ENCODE assay signal across 10 cellular contexts in genomic region chr7:76063525-76063924, GRCh38. TPM values are rescaled to one million over a fixed set of nuclear protein-coding genes. Genes with fewer than 3 reads are reported as not detected.
DNase-seq lines count a peak whose midpoint lies in the region; TF ChIP-seq lines count a peak whose summit lies in the region.
"Had no signal": no experiment of that assay in that cellular context is flagged by ENCODE, and none has a peak within 500 bp of the region (broad histone marks: within the 10 kb centered on the region; RNA-seq: fewer than 3 reads in every experiment).

No MANE protein-coding gene starts in this region.

- TF ChIP-seq EP300 in stomach (IDR thresholded peaks at IDR 0.05), result no peak

- H3K36me3 ChIP-seq in esophagus squamous epithelium (peaks cover 54 to 95% (median 66%) of the 10 kb centered on the region in 3 donors), stomach (peaks cover 85 to 94% (median 93%) of the 10 kb centered on the region in 4 donors), A673 (ENCODE audit: insufficient read depth, low read length, poor library complexity, severe bottlenecking) (peaks cover 84% of the 10 kb centered on the region)

- no peak overlapping the region for H3K4me3 ChIP-seq in esophagus squamous epithelium
- H3K4me3 ChIP-seq in stomach, result no peak overlapping the region
- H3K4me3 ChIP-seq in A673 (ENCODE audit: low read depth, low read length, poor library complexity, severe bottlenecking), result no peak overlapping the region

- no peak overlapping the region for H3K27ac Mint-ChIP-seq in nephron progenitor cell
- H3K27ac Mint-ChIP-seq: activated naive CD8-positive, alpha-beta T cell treated with anti-CD3 and anti-CD28 coated beads, Interleukin-2, amount 50 U/mL, for 24 hours had no signal

- H3K4me1 ChIP-seq in esophagus squamous epithelium (peaks cover 0 to 28% (median 3%) of the 10 kb centered on the region in 3 donors), stomach (peaks cover 0 to 25% (median 15%) of the 10 kb centered on the region in 4 donors), A673 (ENCODE audit: insufficient read depth, low read length, poor library complexity, severe bottlenecking) (no peaks in the 10 kb centered on the region)
- H3K4me1 ChIP-seq: parathyroid adenoma had no signal

- H3K27ac ChIP-seq in esophagus squamous epithelium, result peak overlapping the region in 3 of 4 donors; percentile 3 to 56 (median 54)
- H3K27ac ChIP-seq in stomach, result no peak overlapping the region
- H3K27ac ChIP-seq in A673 (ENCODE audit: low read depth, low read length, poor library complexity, severe bottlenecking), result no peak overlapping the region
- H3K27ac ChIP-seq: parathyroid adenoma had no signal

- no peak for TF ChIP-seq CTCF in esophagus squamous epithelium (IDR thresholded peaks at IDR 0.05)
- TF ChIP-seq CTCF in stomach (IDR thresholded peaks at IDR 0.05), result no peak
- no peak for TF ChIP-seq CTCF in nephron progenitor cell (IDR thresholded peaks at IDR 0.05)
- no peak for TF ChIP-seq CTCF in A673 (conservative IDR thresholded peaks at IDR 0.05; ENCODE audit: low read depth, low read length)

- no peak for TF ChIP-seq POLR2A in esophagus squamous epithelium (IDR thresholded peaks at IDR 0.05)
- no peak for TF ChIP-seq POLR2A in stomach (IDR thresholded peaks at IDR 0.05)

- 50% methylated on average over 2 of the region's 14 CpGs; no CpG with 5 or more reads in 1 of the 2 donors for WGBS in esophagus squamous epithelium, 2 donors
- WGBS in stomach, 5 donors, result 36 to 64% (median 42%) methylated on average over 7 to 14 of the region's 14 CpGs

- intact Hi-C loops in esophagus squamous epithelium (cut with DNase I), result loop anchor here (10.0 kb wide), 1 partner anchor 81 kb away; no protein-coding TSS in a partner anchor
- intact Hi-C loops in stomach (cut with DNase I; ENCODE audit: low total_unique reads), result no loop called here
- intact Hi-C loops in A673 (cut with micrococcal nuclease; ENCODE audit: unreplicated experiment), result no loop called here

- H3K4me3 Mint-ChIP-seq in nephron progenitor cell, result no peak overlapping the region
- H3K4me3 Mint-ChIP-seq: activated naive CD8-positive, alpha-beta T cell treated with anti-CD3 and anti-CD28 coated beads, Interleukin-2, amount 50 U/mL, for 24 hours had no signal

- POLR2A ChIA-PET in A673 (lab: Charles Lee; ENCODE audit: low non-redundant PET), result no interaction called here

- DNase-seq in NCI-H82 (lab: John Stamatoyannopoulos, UW) (peak; percentile 22), NCI-H82 treated with DMSO at 0.1 percent for 48 hours (lab: John Stamatoyannopoulos, UW; ENCODE audit: unreplicated experiment) (no peak), NCI-H2196 treated with DMSO at 0.1 percent for 48 hours (lab: John Stamatoyannopoulos, UW; ENCODE audit: unreplicated experiment) (peak; percentile 19), esophagus squamous epithelium (lab: John Stamatoyannopoulos, UW) (no peak), stomach (peak; percentile 86), nephron progenitor cell (no peak), A673 (ENCODE audit: low spot score) (no peak)
- no peak for DNase-seq in activated CD4-positive, alpha-beta T cell treated with anti-CD3 and anti-CD28 coated beads, Interleukin-2, amount 50 U/mL, for 48 hours
- DNase-seq: activated naive CD8-positive, alpha-beta T cell treated with anti-CD3 and anti-CD28 coated beads, Interleukin-2, amount 50 U/mL, for 24 hours had no signal

- BruUV-seq in A673 (replicated peaks; lab: Mats Ljungman, UMichigan), result no TSS peak

- no peaks in the 10 kb centered on the region for H3K4me1 Mint-ChIP-seq in nephron progenitor cell

- H3K9me3 ChIP-seq in esophagus squamous epithelium, result no peaks in the 10 kb centered on the region
- no peaks in the 10 kb centered on the region for H3K9me3 ChIP-seq in stomach
- no peaks in the 10 kb centered on the region for H3K9me3 ChIP-seq in A673 (ENCODE audit: low read depth, low read length, poor library complexity, severe bottlenecking)

- H3K27me3 ChIP-seq in esophagus squamous epithelium, result no peaks in the 10 kb centered on the region
- H3K27me3 ChIP-seq in stomach, result no peaks in the 10 kb centered on the region
- no peaks in the 10 kb centered on the region for H3K27me3 ChIP-seq in A673 (replicated peaks; ENCODE audit: insufficient read depth, low read depth, low read length, poor library complexity)

- peaks cover 3% of the 10 kb centered on the region for H3K27me3 Mint-ChIP-seq in nephron progenitor cell (ENCODE audit: low read depth, poor library complexity)
- H3K27me3 Mint-ChIP-seq: activated naive CD8-positive, alpha-beta T cell treated with anti-CD3 and anti-CD28 coated beads, Interleukin-2, amount 50 U/mL, for 24 hours had no signal

- H3K36me3 Mint-ChIP-seq in nephron progenitor cell (ENCODE audit: low read depth), result peaks cover 49% of the 10 kb centered on the region

- CTCF ChIA-PET in A673 (lab: Charles Lee), result no interaction called here

- no peaks in the 10 kb centered on the region for H3K9me3 Mint-ChIP-seq in nephron progenitor cell
- H3K9me3 Mint-ChIP-seq: activated naive CD8-positive, alpha-beta T cell treated with anti-CD3 and anti-CD28 coated beads, Interleukin-2, amount 50 U/mL, for 24 hours had no signal

RNA-seq across cellular contexts. Expression of gene MDH2, which starts 15.6 kb away (rescaled TPM):
- total RNA-seq in esophagus squamous epithelium (100 to 1,000 TPM in 3 of 4 donors, 10 to 100 TPM in 1; 92.5 to 160 (median 131) TPM), stomach (100 to 1,000 TPM in 2 of 5 donors, 10 to 100 TPM in 3; 41.1 to 227 (median 71.9) TPM), A673 (2021) (316 and 343 TPM in 2 replicates)
- polyA plus RNA-seq in stomach, result 100 to 1,000 TPM in 1 of 3 donors, 10 to 100 TPM in 2; 81.5 to 107 (median 89.2) TPM

RNA-seq across cellular contexts. Expression of gene STYXL1, which starts 15.7 kb away (rescaled TPM):
- total RNA-seq in esophagus squamous epithelium (10 to 100 TPM; 19.3 to 45.7 (median 32.2) TPM), stomach (10 to 100 TPM; 12.3 to 58.1 (median 17.8) TPM), A673 (2021) (36.3 and 40.3 TPM in 2 replicates)
- 10 to 100 TPM; 37.0 to 57.4 (median 45.4) TPM for polyA plus RNA-seq in stomach

Comparison
In these comparisons a context has a peak if more than half of its experiments do, and no peak if none do; other contexts are left out.
1. DNase-seq: peak in NCI-H82 (single experiment), NCI-H2196 treated with DMSO at 0.1 percent for 48 hours (single experiment) and stomach (single experiment); none in NCI-H82 treated with DMSO at 0.1 percent for 48 hours (single experiment), esophagus squamous epithelium (single experiment), activated CD4-positive, alpha-beta T cell treated with anti-CD3 and anti-CD28 coated beads, Interleukin-2, amount 50 U/mL, for 48 hours (0 of 2), nephron progenitor cell (single experiment) and A673 (single experiment).
2. H3K27ac ChIP-seq: peak in esophagus squamous epithelium (3 of 4); none in stomach (0 of 5) and A673 (single experiment).